20 cellular contexts compared by ENCODE assay signal in genomic region chr13:71540098-71540497, GRCh38.
"Had no signal": no experiment of that assay in that cellular context is flagged by ENCODE, and none has a peak within 500 bp of the region (broad histone marks: within the 10 kb centered on the region; RNA-seq: fewer than 3 reads in every experiment).

No MANE protein-coding gene starts in this region.

- ATAC-seq: foreskin keratinocyte; gastroesophageal sphincter; heart left ventricle; left cardiac atrium; left lung; naive thymus-derived CD4-positive, alpha-beta T cell; sciatic nerve had no signal

- FAIRE-seq: endothelial cell of umbilical vein had no signal

- DNase-seq: effector memory CD4-positive, alpha-beta T cell; foreskin keratinocyte; heart left ventricle; left cardiac atrium; left lung; mammary epithelial cell; mesendoderm; midbrain; naive thymus-derived CD4-positive, alpha-beta T cell; stimulated activated CD4-positive, alpha-beta T cell treated with anti-CD3 and anti-CD28 coated beads, Interleukin-12 subunit alpha, Interleukin-12 subunit beta, amount 100 ng/mL, for 4 hours; stimulated activated CD4-positive, alpha-beta T cell treated with anti-CD3 and anti-CD28 coated beads, Interleukin-1b, Interleukin-23, amount 100 ng/mL, for 48 hours; stimulated activated CD4-positive, alpha-beta T cell treated with anti-CD3 and anti-CD28 coated beads, Interleukin-4, amount 100 ng/mL, for 1 hour; stimulated activated CD8-positive, alpha-beta memory T cell treated with anti-CD3 and anti-CD28 coated beads, Interleukin-4, amount 100 ng/mL, for 48 hours; stimulated activated naive CD4-positive, alpha-beta T cell treated with Interleukin-2 at 50 U/mL for 16 hours; stomach; thyroid gland; trophoblast cell had no signal
